Comparison of ENCODE assay signal across 22 cellular contexts in the genomic region with DNA sequence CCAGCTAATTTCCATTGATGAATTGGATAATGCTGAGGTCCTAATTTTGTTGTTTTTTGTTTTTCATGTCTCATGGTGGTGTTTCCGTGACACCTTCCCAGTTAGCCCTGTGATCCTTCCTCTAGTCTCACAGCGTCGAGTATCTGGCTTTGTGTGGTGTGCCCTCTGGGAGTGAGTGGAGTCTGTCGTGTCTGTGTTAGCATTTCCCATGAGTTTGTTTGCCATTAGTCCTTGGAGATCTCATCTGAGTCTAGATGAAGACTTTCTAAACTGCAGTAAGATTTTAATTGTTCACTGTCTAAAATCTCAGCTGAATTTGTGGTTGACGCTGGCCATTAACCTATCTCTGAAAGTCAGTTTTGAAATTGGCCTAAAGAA.
DNase-seq lines count a peak whose midpoint lies in the region; FAIRE-seq and TF ChIP-seq lines count a peak whose summit lies in the region.
"Had no signal": no experiment of that assay in that cellular context is flagged by ENCODE, and none has a peak within 500 bp of the region (broad histone marks: within the 10 kb centered on the region; RNA-seq: fewer than 3 reads in every experiment).

No MANE protein-coding gene starts in this region.

- CTCF ChIA-PET in MCF 10A (lab: Yijun Ruan, JAX) = interaction anchor here (0.6 to 5.1 kb wide), 7 partner anchors 17 to 407 kb away, joined by 3 to 60 read pairs (median 6); a partner anchor contains a TSS
- CTCF ChIA-PET in activated CD4-positive, alpha-beta T cell treated with anti-CD3 and anti-CD28 coated beads, Interleukin-2, amount 10 ng/mL, durations not matched to agents 7 days and 5 days (lab: Charles Lee) = interaction anchor here (0.8 to 2.0 kb wide), 6 partner anchors 35 to 340 kb away, joined by 3 to 4 read pairs (median 4); no protein-coding TSS in a partner anchor

- no peaks in the 10 kb centered on the region for H3K79me2 ChIP-seq in osteoblast (ENCODE audit: insufficient read depth, low read length)

- intact Hi-C loops in breast epithelium (cut with DNase I; ENCODE audit: low total_unique reads) (no loop called here), MCF 10A (cut with micrococcal nuclease) (no loop called here), thyroid gland (cut with DNase I) (loop anchor here (10.0 kb wide), 1 partner anchor 307 kb away; no protein-coding TSS in a partner anchor)

- no peak overlapping the region for H3K4me3 ChIP-seq in breast epithelium
- H3K4me3 ChIP-seq in osteoblast (ENCODE audit: insufficient read depth, low read length) = no peak overlapping the region
- H3K4me3 ChIP-seq in thyroid gland (replicated peaks in 1 of 3) = no peak overlapping the region
- no peak overlapping the region for H3K4me3 ChIP-seq in small intestine (ENCODE audit: low read depth in 1 of 2, low read length in 2 of 2)
- H3K4me3 ChIP-seq: upper lobe of left lung had no signal

- H3K36me3 ChIP-seq in breast epithelium (no peaks in the 10 kb centered on the region), osteoblast (ENCODE audit: insufficient read depth, low read length) (no peaks in the 10 kb centered on the region), thyroid gland (no peaks in the 10 kb centered on the region), small intestine (ENCODE audit: control insufficient read depth in 2 of 2, insufficient read depth in 2 of 2, low read length in 2 of 2) (no peaks in the 10 kb centered on the region)

- WGBS in thyroid gland, 2 donors = 80 to 82% methylated on average over 5 of the region's 5 CpGs
- WGBS in small intestine, 3 donors = 87 to 94% (median 89%) methylated on average over 5 of the region's 5 CpGs

- no peak for TF ChIP-seq POLR2A in breast epithelium (IDR thresholded peaks at IDR 0.05)
- no peak for TF ChIP-seq POLR2A in thyroid gland (IDR thresholded peaks at IDR 0.05)

- H3K4me1 Mint-ChIP-seq in MCF 10A (ENCODE audit: insufficient read depth, unreplicated experiment) (peaks cover 11% of the 10 kb centered on the region), brain (peaks cover 62% of the 10 kb centered on the region)
- peaks cover 22% of the 10 kb centered on the region for H3K4me1 Mint-ChIP-seq in activated CD4-positive, alpha-beta T cell treated with anti-CD3 and anti-CD28 coated beads, Interleukin-2, amount 10 ng/mL, durations not matched to agents 7 days and 5 days

- no peak for FAIRE-seq in small intestine (lab: Jason Lieb, UNC)
- FAIRE-seq: GM12892 had no signal

- peaks cover 14 to 24% of the 10 kb centered on the region in 2 donors for H3K4me1 ChIP-seq in breast epithelium
- H3K4me1 ChIP-seq in osteoblast (ENCODE audit: insufficient read depth, low read length) = peaks cover 40% of the 10 kb centered on the region
- H3K4me1 ChIP-seq in thyroid gland = peaks cover 31 to 61% of the 10 kb centered on the region in 2 donors
- peaks cover 3 to 16% of the 10 kb centered on the region in 2 donors for H3K4me1 ChIP-seq in small intestine (ENCODE audit: control insufficient read depth in 2 of 2, insufficient read depth in 1 of 2, low read depth in 1 of 2, low read length in 1 of 2)

- H2AFZ ChIP-seq in osteoblast (ENCODE audit: low read length) = peak overlapping the region; percentile 66

- no peak overlapping the region for H3K27ac Mint-ChIP-seq in MCF 10A (ENCODE audit: low read depth, unreplicated experiment)
- peak overlapping the region in 3 of 5 experiments; percentile 37 to 51 (median 45) for H3K27ac Mint-ChIP-seq in brain
- H3K27ac Mint-ChIP-seq in activated CD4-positive, alpha-beta T cell treated with anti-CD3 and anti-CD28 coated beads, Interleukin-2, amount 10 ng/mL, durations not matched to agents 7 days and 5 days = no peak overlapping the region
- H3K27ac Mint-ChIP-seq: T-helper 2 cell treated with Interferon-gamma antibody and Interleukin-4, amounts not matched to agents 5 μg/mL and 100 μg/mL, for 36 hours had no signal

- H3K36me3 Mint-ChIP-seq in MCF 10A (ENCODE audit: insufficient read depth, unreplicated experiment) = no peaks in the 10 kb centered on the region
- H3K36me3 Mint-ChIP-seq in brain = no peaks in the 10 kb centered on the region
- H3K36me3 Mint-ChIP-seq in activated CD4-positive, alpha-beta T cell treated with anti-CD3 and anti-CD28 coated beads, Interleukin-2, amount 10 ng/mL, durations not matched to agents 7 days and 5 days (ENCODE audit: low read depth) = peaks cover 12% of the 10 kb centered on the region

- no peaks in the 10 kb centered on the region for H3K9me3 Mint-ChIP-seq in MCF 10A (ENCODE audit: unreplicated experiment)
- H3K9me3 Mint-ChIP-seq in brain = no peaks in the 10 kb centered on the region
- no peaks in the 10 kb centered on the region for H3K9me3 Mint-ChIP-seq in activated CD4-positive, alpha-beta T cell treated with anti-CD3 and anti-CD28 coated beads, Interleukin-2, amount 10 ng/mL, durations not matched to agents 7 days and 5 days
- H3K9me3 Mint-ChIP-seq: T-helper 2 cell treated with Interferon-gamma antibody and Interleukin-4, amounts not matched to agents 5 μg/mL and 100 μg/mL, for 36 hours had no signal

- H4K20me1 ChIP-seq in osteoblast (ENCODE audit: insufficient read depth, low read length) = no peaks in the 10 kb centered on the region

- no peak overlapping the region for H3K4me3 Mint-ChIP-seq in MCF 10A (ENCODE audit: unreplicated experiment)
- H3K4me3 Mint-ChIP-seq in brain = no peak overlapping the region
- no peak overlapping the region for H3K4me3 Mint-ChIP-seq in activated CD4-positive, alpha-beta T cell treated with anti-CD3 and anti-CD28 coated beads, Interleukin-2, amount 10 ng/mL, durations not matched to agents 7 days and 5 days
- H3K4me3 Mint-ChIP-seq: T-helper 2 cell treated with Interferon-gamma antibody and Interleukin-4, amounts not matched to agents 5 μg/mL and 100 μg/mL, for 36 hours had no signal

- DNase-seq in breast epithelium (ENCODE audit: low spot score in 2 of 2) (no peak), MCF 10A (ENCODE audit: unreplicated experiment) (no peak), osteoblast (ENCODE audit: insufficient read length, low spot score, missing footprints) (no peak), thyroid gland (no peak), NCI-H1417 (lab: John Stamatoyannopoulos, UW) (no peak), small intestine (no peak)
- DNase-seq in activated CD4-positive, alpha-beta T cell treated with anti-CD3 and anti-CD28 coated beads, Interleukin-2, amount 10 ng/mL, durations not matched to agents 7 days and 5 days = no peak
- DNase-seq: activated CD8-positive, alpha-beta memory T cell treated with anti-CD3 and anti-CD28 coated beads, Interleukin-2, amount 50 U/mL, for 48 hours; activated naive CD4-positive, alpha-beta T cell treated with Interleukin-2 at 50 U/mL for 16 hours; C1 segment of cervical spinal cord; DMS153; glutamatergic neuron; MV-4-11; NCI-H2029; NCI-H524; SIG-M5; stimulated activated CD4-positive, alpha-beta T cell treated with anti-CD3 and anti-CD28 coated beads, Interleukin-2, amount 100 ng/mL, for 48 hours; upper lobe of left lung had no signal

- POLR2A ChIA-PET in MCF 10A (lab: Yijun Ruan, JAX) = interaction anchor here (0.6 to 1.6 kb wide), 2 partner anchors 299 to 319 kb away, joined by 3 read pairs; no protein-coding TSS in a partner anchor
- POLR2A ChIA-PET in activated CD4-positive, alpha-beta T cell treated with anti-CD3 and anti-CD28 coated beads, Interleukin-2, amount 10 ng/mL, durations not matched to agents 7 days and 5 days (lab: Charles Lee) = no interaction called here

- H3K27ac ChIP-seq in breast epithelium (peak overlapping the region; percentile 67 to 89), osteoblast (ENCODE audit: low read depth, low read length) (peak overlapping the region; percentile 84), thyroid gland (peak overlapping the region in 2 of 3 donors; percentile 42 to 95), small intestine (ENCODE audit: low read depth in 1 of 2, low read length in 1 of 2) (no peak overlapping the region)
- H3K27ac ChIP-seq: HL-60, upper lobe of left lung had no signal

- no peak for TF ChIP-seq CTCF in breast epithelium (IDR thresholded peaks at IDR 0.05)
- TF ChIP-seq CTCF in MCF 10A (IDR thresholded peaks at IDR 0.05; ENCODE audit: unreplicated experiment) = no peak
- TF ChIP-seq CTCF in brain (conservative IDR thresholded peaks at IDR 0.05) = no peak
- TF ChIP-seq CTCF in osteoblast (IDR thresholded peaks at IDR 0.05; ENCODE audit: extremely low read depth, low read depth, low read length) = no peak
- TF ChIP-seq CTCF in thyroid gland (IDR thresholded peaks at IDR 0.05) = no peak

- BruUV-seq in MCF 10A (replicated peaks; lab: Mats Ljungman, UMichigan) = no TSS peak

- H3K4me2 ChIP-seq in osteoblast (ENCODE audit: insufficient read depth, low read length) = peak overlapping the region; percentile 50

- no peaks in the 10 kb centered on the region for H3K27me3 ChIP-seq in breast epithelium
- H3K27me3 ChIP-seq in osteoblast (ENCODE audit: insufficient read depth, low read length) = no peaks in the 10 kb centered on the region
- no peaks in the 10 kb centered on the region for H3K27me3 ChIP-seq in thyroid gland
- no peaks in the 10 kb centered on the region for H3K27me3 ChIP-seq in small intestine (ENCODE audit: control insufficient read depth in 2 of 2, insufficient read depth in 2 of 2, low read length in 2 of 2)
- H3K27me3 ChIP-seq: upper lobe of left lung had no signal

- no peaks in the 10 kb centered on the region for H3K9me3 ChIP-seq in breast epithelium
- H3K9me3 ChIP-seq in osteoblast (ENCODE audit: low read depth, low read length) = no peaks in the 10 kb centered on the region
- H3K9me3 ChIP-seq in thyroid gland = no peaks in the 10 kb centered on the region
- H3K9me3 ChIP-seq in small intestine (ENCODE audit: control insufficient read depth, low read depth) = no peaks in the 10 kb centered on the region
- H3K9me3 ChIP-seq: upper lobe of left lung had no signal

- H3K27me3 Mint-ChIP-seq in MCF 10A (ENCODE audit: insufficient read depth, unreplicated experiment) (no peaks in the 10 kb centered on the region), brain (peaks cover 15% of the 10 kb centered on the region)
- H3K27me3 Mint-ChIP-seq in activated CD4-positive, alpha-beta T cell treated with anti-CD3 and anti-CD28 coated beads, Interleukin-2, amount 10 ng/mL, durations not matched to agents 7 days and 5 days = no peaks in the 10 kb centered on the region

Comparison
In these comparisons a context has a peak if more than half of its experiments do, and no peak if none do; other contexts are left out.
1. H3K27ac ChIP-seq: peak in breast epithelium (2 of 2), osteoblast (single experiment) and thyroid gland (2 of 3); none in small intestine (0 of 2).
2. H3K27ac Mint-ChIP-seq: peak in brain (3 of 5); none in MCF 10A (single experiment) and activated CD4-positive, alpha-beta T cell treated with anti-CD3 and anti-CD28 coated beads, Interleukin-2, amount 10 ng/mL, durations not matched to agents 7 days and 5 days (single experiment).